26 cellular contexts compared by ENCODE assay signal in genomic region chr6:150024646-150025155, GRCh38. TPM values are rescaled to one million over a fixed set of nuclear protein-coding genes. Genes with fewer than 3 reads are reported as not detected.
DNase-seq lines count a peak whose midpoint lies in the region; ATAC-seq and TF ChIP-seq lines count a peak whose summit lies in the region.
"Had no signal": no experiment of that assay in that cellular context is flagged by ENCODE, and none has a peak within 500 bp of the region (broad histone marks: within the 10 kb centered on the region; RNA-seq: fewer than 3 reads in every experiment).

No MANE protein-coding gene starts in this region.

- H3K4me2 ChIP-seq in HCT116 (ENCODE audit: low read length): peak overlapping the region; percentile 96

- no peaks in the 10 kb centered on the region for H4K20me1 ChIP-seq in HCT116 (ENCODE audit: insufficient read depth)

- POLR2A ChIA-PET in HCT116 (lab: Charles Lee): no interaction called here

- H3K27me3 ChIP-seq in ACC112 (ENCODE audit: insufficient read depth, low read length) (peaks cover 36% of the 10 kb centered on the region), HCT116 (ENCODE audit: insufficient read depth, low read length) (no peaks in the 10 kb centered on the region)

- H3K4me3 Mint-ChIP-seq in T-helper 2 cell treated with Interferon-gamma antibody and Interleukin-4, amounts not matched to agents 5 μg/mL and 100 μg/mL, for 36 hours: no peak overlapping the region
- H3K4me3 Mint-ChIP-seq: natural killer cell treated with Interleukin-12 subunit alpha and Interleukin-12 subunit beta and Interleukin-15 and Interleukin-18, amount 100 ng/mL, for 72 hours had no signal

- CTCF ChIA-PET in HCT116 (lab: Charles Lee): interaction anchor here (1.3 to 2.2 kb wide), 2 partner anchors 8 to 791 kb away, joined by 3 to 7 read pairs; no protein-coding TSS in a partner anchor

- no peak overlapping the region for H3K27ac Mint-ChIP-seq in T-helper 2 cell treated with Interferon-gamma antibody and Interleukin-4, amounts not matched to agents 5 μg/mL and 100 μg/mL, for 36 hours
- H3K27ac Mint-ChIP-seq: activated naive CD4-positive, alpha-beta T cell treated with anti-CD3 and anti-CD28 coated beads, Interleukin-2, amount 50 U/mL, for 72 hours; activated T-helper 2 cell treated with anti-CD3 and anti-CD28 coated beads, Interferon-gamma antibody, Interleukin-2, Interleukin-4, amounts not matched to agents 10 μg/mL and 5 μg/mL and 100 μg/mL, durations not matched to agents 14 hours and 24 hours and 36 hours; natural killer cell treated with Interleukin-12 subunit alpha and Interleukin-12 subunit beta and Interleukin-15 and Interleukin-18, amount 100 ng/mL, for 72 hours had no signal

- H2AFZ ChIP-seq in ACC112 (ENCODE audit: low read length, unreplicated experiment) (no peak overlapping the region), HCT116 (ENCODE audit: low read depth, low read length, poor library complexity, severe bottlenecking) (no peak overlapping the region)

- DNase-seq in HCT116 (ENCODE audit: low read depth, low spot score) (no peak), epithelial cell of prostate (ENCODE audit: low read depth, low spot score) (no peak), posterior vena cava (ENCODE audit: low spot score) (peak; percentile 74), putamen (ENCODE audit: low spot score) (no peak)
- DNase-seq in T-helper 2 cell treated with Interferon-gamma antibody and Interleukin-4, amounts not matched to agents 5 μg/mL and 100 μg/mL, for 36 hours (ENCODE audit: low spot score): no peak
- no peak for DNase-seq in stimulated activated CD4-positive, alpha-beta T cell treated with anti-CD3 and anti-CD28 coated beads, Interleukin-15, amount 100 ng/mL, for 24 hours
- DNase-seq: activated T-cell treated with anti-CD3 and anti-CD28 coated beads for 4 hours; effector CD4-positive, alpha-beta T cell; Kasumi-1; NCI-H1436 treated with DMSO at 0.1 percent for 48 hours; NCI-H2081 treated with DMSO at 0.1 percent for 48 hours; NCI-H2227 treated with DMSO at 0.1 percent for 48 hours; SHP77; stimulated activated naive CD4-positive, alpha-beta T cell had no signal

- no peak for ATAC-seq in HCT116
- ATAC-seq: natural killer cell treated with Interleukin-12 subunit alpha and Interleukin-12 subunit beta and Interleukin-15 and Interleukin-18, amount 100 ng/mL, for 72 hours had no signal

- H3K36me3 Mint-ChIP-seq in T-helper 2 cell treated with Interferon-gamma antibody and Interleukin-4, amounts not matched to agents 5 μg/mL and 100 μg/mL, for 36 hours (ENCODE audit: low read depth): no peaks in the 10 kb centered on the region
- H3K36me3 Mint-ChIP-seq: activated naive CD4-positive, alpha-beta T cell treated with anti-CD3 and anti-CD28 coated beads, Interleukin-2, amount 50 U/mL, for 72 hours; natural killer cell treated with Interleukin-12 subunit alpha and Interleukin-12 subunit beta and Interleukin-15 and Interleukin-18, amount 100 ng/mL, for 72 hours had no signal

- no peak for TF ChIP-seq CTCF in HCT116 (IDR thresholded peaks at IDR 0.05 in 2 of 3, conservative IDR thresholded peaks at IDR 0.05 in 1 of 3; ENCODE audit: borderline replicate concordance in 1 of 3, insufficient read depth in 1 of 3, low read depth in 2 of 3, low read length in 2 of 3)

- H3K79me2 ChIP-seq in ACC112 (ENCODE audit: control insufficient read depth, insufficient read depth, low read length, unreplicated experiment) (no peaks in the 10 kb centered on the region), HCT116 (ENCODE audit: insufficient read depth, low read length) (no peaks in the 10 kb centered on the region)

- TF ChIP-seq POLR2A in HCT116 (IDR thresholded peaks at IDR 0.05; ENCODE audit: borderline replicate concordance, extremely low read depth, insufficient read depth, insufficient read length): no peak

- H3K4me1 Mint-ChIP-seq in T-helper 2 cell treated with Interferon-gamma antibody and Interleukin-4, amounts not matched to agents 5 μg/mL and 100 μg/mL, for 36 hours (ENCODE audit: low read depth): no peaks in the 10 kb centered on the region

- intact Hi-C loops in HCT116 (cut with micrococcal nuclease) (loop anchor here (5.0 kb wide), 1 partner anchor 313 kb away; no protein-coding TSS in a partner anchor), posterior vena cava (cut with DNase I) (no loop called here)

- RAD21 ChIA-PET in HCT116 (lab: Charles Lee; ENCODE audit: low non-redundant PET in 1 of 2, low total read pairs in 2 of 2, uncharacterized antibody in 2 of 2, unreplicated experiment in 2 of 2): no interaction called here

- H3K27me3 Mint-ChIP-seq in T-helper 2 cell treated with Interferon-gamma antibody and Interleukin-4, amounts not matched to agents 5 μg/mL and 100 μg/mL, for 36 hours (ENCODE audit: low read depth): peaks cover 65% of the 10 kb centered on the region

- no peak for TF ChIP-seq RAD21 in HCT116 (IDR thresholded peaks at IDR 0.05; ENCODE audit: low read depth)

- H3K9me3 ChIP-seq in HCT116 (ENCODE audit: control insufficient read depth in 1 of 2, insufficient read depth in 1 of 2, low read depth in 1 of 2, low read length in 2 of 2): no peaks in the 10 kb centered on the region
- H3K9me3 ChIP-seq: mucosa of descending colon, thoracic aorta had no signal

- no peaks in the 10 kb centered on the region for H3K9me3 Mint-ChIP-seq in T-helper 2 cell treated with Interferon-gamma antibody and Interleukin-4, amounts not matched to agents 5 μg/mL and 100 μg/mL, for 36 hours
- H3K9me3 Mint-ChIP-seq: activated naive CD4-positive, alpha-beta T cell treated with anti-CD3 and anti-CD28 coated beads, Interleukin-2, amount 50 U/mL, for 72 hours; activated T-helper 2 cell treated with anti-CD3 and anti-CD28 coated beads, Interferon-gamma antibody, Interleukin-2, Interleukin-4, amounts not matched to agents 10 μg/mL and 5 μg/mL and 100 μg/mL, durations not matched to agents 14 hours and 24 hours and 36 hours; natural killer cell treated with Interleukin-12 subunit alpha and Interleukin-12 subunit beta and Interleukin-15 and Interleukin-18, amount 100 ng/mL, for 72 hours had no signal

- peaks cover 6% of the 10 kb centered on the region for H3K4me1 ChIP-seq in ACC112 (ENCODE audit: control insufficient read depth, insufficient read depth, low read length, unreplicated experiment)
- peaks cover 21 to 28% of the 10 kb centered on the region in 2 experiments for H3K4me1 ChIP-seq in HCT116 (ENCODE audit: control insufficient read depth in 1 of 2, insufficient read depth in 2 of 2, low read length in 2 of 2)

- H3K36me3 ChIP-seq in ACC112 (ENCODE audit: insufficient read depth, low read length): no peaks in the 10 kb centered on the region
- no peaks in the 10 kb centered on the region for H3K36me3 ChIP-seq in HCT116 (ENCODE audit: control insufficient read depth in 1 of 2, insufficient read depth in 2 of 2, low read length in 2 of 2)
- H3K36me3 ChIP-seq: thoracic aorta had no signal

- peak overlapping the region; percentile 62; the same call in 1 of the 2 replicates for H3K9ac ChIP-seq in HCT116 (ENCODE audit: low read length)

- H3K4me3 ChIP-seq in ACC112 (ENCODE audit: low read depth, low read length) (peak overlapping the region; percentile 69; the same call in 1 of the 2 replicates), HCT116 (replicated peaks in 1 of 2; ENCODE audit: low read depth in 1 of 2, low read length in 2 of 2) (peak overlapping the region; percentile 43 to 58; a peak in 3 of 4 replicates)
- H3K4me3 ChIP-seq: lung, mucosa of descending colon had no signal

- BruUV-seq in HCT116 (replicated peaks; lab: Mats Ljungman, UMichigan): no TSS peak

- H3K9me2 ChIP-seq in HCT116 (ENCODE audit: insufficient read depth): no peaks in the 10 kb centered on the region

- H3K27ac ChIP-seq in ACC112 (ENCODE audit: low read depth, low read length): no peak overlapping the region
- H3K27ac ChIP-seq in HCT116 (ENCODE audit: low read depth, low read length): peak overlapping the region; percentile 71
- peak overlapping the region; percentile 45 for H3K27ac ChIP-seq in epithelial cell of prostate
- H3K27ac ChIP-seq: thoracic aorta had no signal

TF ChIP-seq in HCT116, 20 proteins besides CTCF, POLR2A, EP300 and RAD21 (continues in another document):
- no peak for TF ChIP-seq ZNF274 (IDR thresholded peaks at IDR 0.05; ENCODE audit: low read depth, low read length)
- TF ChIP-seq EGR1 (IDR thresholded peaks at IDR 0.05; ENCODE audit: low read depth): no peak
- no peak for TF ChIP-seq EZH2 (IDR thresholded peaks at IDR 0.05)
- no peak for TF ChIP-seq ZFX (IDR thresholded peaks at IDR 0.05)
- no peak for TF ChIP-seq REST (IDR thresholded peaks at IDR 0.05; ENCODE audit: low read depth)
- no peak for TF ChIP-seq MAX (IDR thresholded peaks at IDR 0.05)

RNA-seq across cellular contexts. Expression of gene RAET1L, which starts 0.6 kb away (rescaled TPM):
- total RNA-seq in HCT116 (2021; ENCODE audit: unreplicated experiment) (1.5 TPM), posterior vena cava (not detected)
- 3.2 and 3.3 TPM in 2 replicates for polyA plus RNA-seq in HCT116 (2012)
- total RNA-seq: activated naive CD4-positive, alpha-beta T cell treated with anti-CD3 and anti-CD28 coated beads, Interleukin-2, amount 50 U/mL, for 72 hours; activated T-helper 2 cell treated with anti-CD3 and anti-CD28 coated beads, Interferon-gamma antibody, Interleukin-2, Interleukin-4, amounts not matched to agents 10 μg/mL and 5 μg/mL and 100 μg/mL, durations not matched to agents 14 hours and 24 hours and 36 hours; lung; mucosa of descending colon; natural killer cell treated with Interleukin-12 subunit alpha and Interleukin-12 subunit beta and Interleukin-15 and Interleukin-18, amount 100 ng/mL, for 72 hours; omental fat pad; pulmonary artery endothelial cell; skeletal muscle tissue; thoracic aorta; urinary bladder had no signal
- polyA plus RNA-seq: BJ, urinary bladder had no signal

RNA-seq across cellular contexts. Expression of gene ULBP3, which starts 44.2 kb away (rescaled TPM):
- total RNA-seq in HCT116 (2021; ENCODE audit: unreplicated experiment): 18.4 TPM
- polyA plus RNA-seq in HCT116 (2012): 15.5 and 17.7 TPM in 2 replicates
- total RNA-seq in posterior vena cava: 1 to 10 TPM in 1 of 2 donors, under 1 TPM in 1; 0.67 to 1.2 TPM
- total RNA-seq: activated naive CD4-positive, alpha-beta T cell treated with anti-CD3 and anti-CD28 coated beads, Interleukin-2, amount 50 U/mL, for 72 hours had no signal
